ENCODE assay signal across 9 cellular contexts in the genomic region with DNA sequence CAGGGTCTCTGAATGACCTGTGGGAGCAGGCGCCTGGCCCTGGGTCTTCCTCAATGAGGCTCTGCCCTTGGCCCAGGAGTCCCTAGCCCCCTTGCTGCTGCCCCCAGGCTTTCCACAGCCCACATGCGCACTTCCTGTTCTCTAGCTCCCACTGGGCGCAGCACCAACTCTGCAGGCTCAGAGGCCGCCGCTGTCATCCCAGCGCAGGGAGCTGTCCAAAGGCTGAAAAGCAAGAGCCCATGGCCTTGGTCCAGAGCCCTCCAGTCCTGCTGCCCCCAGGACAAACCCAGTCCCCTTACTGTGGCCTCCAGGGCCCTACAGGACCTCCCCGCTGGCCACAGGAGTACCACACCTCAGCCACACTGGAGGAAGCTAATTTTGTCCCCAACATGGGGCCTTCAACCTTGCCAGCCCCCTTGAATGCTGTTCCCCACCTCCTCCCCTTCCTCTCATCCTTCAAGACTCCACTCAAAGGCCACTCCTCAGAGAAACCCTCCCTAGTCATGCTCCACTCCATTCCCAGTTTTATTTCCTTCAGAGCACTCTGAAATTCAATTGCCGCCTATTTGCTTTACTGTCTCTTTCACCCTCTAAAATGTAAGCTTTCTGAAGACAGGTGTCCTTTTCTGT.
DNase-seq lines count a peak whose midpoint lies in the region; ATAC-seq, FAIRE-seq and TF ChIP-seq lines count a peak whose summit lies in the region.
"Had no signal": no experiment of that assay in that cellular context is flagged by ENCODE, and none has a peak within 500 bp of the region (broad histone marks: within the 10 kb centered on the region; RNA-seq: fewer than 3 reads in every experiment).

No MANE protein-coding gene starts in this region.

- H3K27me3 ChIP-seq in BLaER1: no peaks in the 10 kb centered on the region

- no peak overlapping the region for H3K27ac ChIP-seq in BLaER1
- H3K27ac ChIP-seq: parathyroid adenoma had no signal

- H4K20me1 ChIP-seq in BLaER1: peaks cover 9% of the 10 kb centered on the region

- peak; percentile 22 for TF ChIP-seq CTCF in choroid plexus epithelial cell (conservative IDR thresholded peaks at IDR 0.05; ENCODE audit: low read depth, low read length)

- ATAC-seq in HG03159 (IDR thresholded peaks at IDR 0.05; ENCODE audit: unreplicated experiment): no peak

- no peak for FAIRE-seq in RCC 7860 (lab: Jason Lieb, UNC)

- H3K4me3 ChIP-seq in BLaER1 (no peak overlapping the region), choroid plexus epithelial cell (ENCODE audit: low read depth, low read length) (no peak overlapping the region)

- DNase-seq in MV-4-11 (lab: John Stamatoyannopoulos, UW): peak; percentile 81
- DNase-seq in choroid plexus epithelial cell (ENCODE audit: low read depth): peak; percentile 83
- DNase-seq in midbrain (lab: John Stamatoyannopoulos, UW): peak; percentile 46
- DNase-seq in NCI-H510A (lab: John Stamatoyannopoulos, UW): no peak
- no peak for DNase-seq in T-helper 1 cell
- no peak for DNase-seq in RCC 7860 (ENCODE audit: low spot score)

- no peaks in the 10 kb centered on the region for H3K36me3 ChIP-seq in BLaER1

- no peak overlapping the region for H3K9ac ChIP-seq in BLaER1
- H3K9ac ChIP-seq: parathyroid adenoma had no signal

- H3K9me3 ChIP-seq in BLaER1: no peaks in the 10 kb centered on the region

- peak overlapping the region; percentile 37; the same call in 1 of the 2 replicates for H3K4me2 ChIP-seq in BLaER1

- H3K4me1 ChIP-seq in BLaER1: peaks cover 19% of the 10 kb centered on the region
- H3K4me1 ChIP-seq: parathyroid adenoma had no signal

Comparison
In these comparisons a context has a peak if more than half of its experiments do, and no peak if none do; other contexts are left out.
1. DNase-seq: peak in MV-4-11 (single experiment), choroid plexus epithelial cell (single experiment) and midbrain (single experiment); none in NCI-H510A (single experiment), T-helper 1 cell (0 of 5) and RCC 7860 (single experiment).